In the genomic region with DNA sequence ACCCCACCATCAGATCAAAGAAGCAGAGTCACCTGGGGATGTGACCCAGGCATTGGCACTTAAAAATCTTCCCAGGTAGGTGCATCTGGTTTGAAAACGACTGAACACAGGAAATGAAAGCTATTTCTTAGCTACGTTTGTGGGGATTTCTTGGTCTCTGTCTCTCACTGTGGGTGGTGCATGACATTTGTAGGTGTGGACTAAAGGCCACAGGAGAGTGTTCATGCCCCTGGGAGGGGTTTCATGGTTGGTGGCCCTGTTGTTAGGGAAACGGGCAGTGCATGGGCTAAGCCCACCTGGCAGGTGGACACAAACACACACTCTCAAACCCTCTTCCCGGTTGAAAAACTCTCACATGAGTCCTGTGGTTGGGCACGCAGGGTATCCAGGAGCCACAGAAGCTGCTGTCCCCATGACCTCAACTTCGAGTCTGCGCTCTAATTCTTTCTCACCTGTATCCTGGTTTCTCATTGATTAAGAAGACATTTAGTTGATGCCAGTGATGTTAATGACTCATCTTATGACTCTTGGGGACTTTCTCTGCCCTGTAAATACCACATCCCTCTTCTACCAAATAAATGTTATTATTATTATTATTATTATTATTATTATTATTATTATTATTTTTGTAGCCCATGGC, we compare ENCODE assay signal across 24 cellular contexts.
DNase-seq lines count a peak whose midpoint lies in the region; ATAC-seq and TF ChIP-seq lines count a peak whose summit lies in the region.
"Had no signal": no experiment of that assay in that cellular context is flagged by ENCODE, and none has a peak within 500 bp of the region (broad histone marks: within the 10 kb centered on the region; RNA-seq: fewer than 3 reads in every experiment).

No MANE protein-coding gene starts in this region.

- no peak overlapping the region for H3K4me3 ChIP-seq in GM12864 (ENCODE audit: low read depth, low read length)
- H3K4me3 ChIP-seq in naive thymus-derived CD4-positive, alpha-beta T cell (ENCODE audit: low read length): no peak overlapping the region
- H3K4me3 ChIP-seq: SJCRH30, upper lobe of left lung had no signal

- CTCF ChIA-PET in WTC11 (lab: Charles Lee): interaction anchor here (0.9 kb wide), 1 partner anchor 100 kb away, joined by 3 read pairs; no protein-coding TSS in a partner anchor
- CTCF ChIA-PET in naive thymus-derived CD4-positive, alpha-beta T cell (lab: Charles Lee): no interaction called here

- POLR2A ChIA-PET in WTC11 (lab: Charles Lee): no interaction called here
- POLR2A ChIA-PET in naive thymus-derived CD4-positive, alpha-beta T cell (lab: Charles Lee): interaction anchor here (0.6 kb wide), 1 partner anchor 245 kb away, joined by 3 read pairs; no protein-coding TSS in a partner anchor

- no peaks in the 10 kb centered on the region for H3K9me3 ChIP-seq in naive thymus-derived CD4-positive, alpha-beta T cell (ENCODE audit: control insufficient read depth in 2 of 3, low read length in 3 of 3)
- H3K9me3 ChIP-seq: Caco-2, SJCRH30, upper lobe of left lung had no signal

- H3K4me3 Mint-ChIP-seq in WTC11: no peak overlapping the region
- H3K4me3 Mint-ChIP-seq in naive thymus-derived CD4-positive, alpha-beta T cell: peak overlapping the region in 1 of 10 donors; percentile 48
- H3K4me3 Mint-ChIP-seq: dendritic cell treated with granulocyte-macrophage colony-stimulating factor and Interleukin-4, amounts not matched to agents 40 ng/mL and 50 ng/mL, for 4 days had no signal

- ATAC-seq in activated CD4-positive, CD25-positive, alpha-beta regulatory T cell treated with anti-CD3 and anti-CD28 coated beads, Interleukin-2, amount 50 U/mL, for 24 hours: peak; percentile 63 to 70
- ATAC-seq in WTC11 (no peak), HG03442 (IDR thresholded peaks at IDR 0.05; ENCODE audit: unreplicated experiment) (no peak), left colon (no peak)
- peak; percentile 70 for ATAC-seq in naive thymus-derived CD4-positive, alpha-beta T cell
- ATAC-seq: PC-3, sciatic nerve had no signal

- H3K27me3 ChIP-seq in naive thymus-derived CD4-positive, alpha-beta T cell (ENCODE audit: control insufficient read depth in 2 of 2, insufficient read depth in 2 of 2, low read length in 2 of 2): no peaks in the 10 kb centered on the region
- H3K27me3 ChIP-seq: SJCRH30, upper lobe of left lung had no signal

- peaks cover 62% of the 10 kb centered on the region for H3K4me1 Mint-ChIP-seq in WTC11
- peaks cover 10 to 44% (median 30%) of the 10 kb centered on the region in 7 donors for H3K4me1 Mint-ChIP-seq in naive thymus-derived CD4-positive, alpha-beta T cell

- peaks cover 19% of the 10 kb centered on the region for H3K9me3 Mint-ChIP-seq in WTC11
- H3K9me3 Mint-ChIP-seq in naive thymus-derived CD4-positive, alpha-beta T cell: peaks cover 0 to 15% (median 0%) of the 10 kb centered on the region in 11 donors

- peaks cover 3% of the 10 kb centered on the region; the same call in 1 of the 2 replicates for H3K27me3 Mint-ChIP-seq in WTC11 (ENCODE audit: low read depth)
- H3K27me3 Mint-ChIP-seq in naive thymus-derived CD4-positive, alpha-beta T cell: no peaks in the 10 kb centered on the region
- H3K27me3 Mint-ChIP-seq: dendritic cell treated with granulocyte-macrophage colony-stimulating factor and Interleukin-4, amounts not matched to agents 40 ng/mL and 50 ng/mL, for 4 days had no signal

- H3K27ac Mint-ChIP-seq in WTC11: no peak overlapping the region
- peak overlapping the region in 4 of 9 donors; percentile 51 to 91 (median 69) for H3K27ac Mint-ChIP-seq in naive thymus-derived CD4-positive, alpha-beta T cell
- H3K27ac Mint-ChIP-seq: dendritic cell treated with granulocyte-macrophage colony-stimulating factor and Interleukin-4, amounts not matched to agents 40 ng/mL and 50 ng/mL, for 4 days had no signal

- H3K36me3 Mint-ChIP-seq in WTC11: peaks cover 21% of the 10 kb centered on the region
- H3K36me3 Mint-ChIP-seq in naive thymus-derived CD4-positive, alpha-beta T cell: peaks cover 4 to 15% (median 7%) of the 10 kb centered on the region in 5 donors

- TF ChIP-seq CTCF in GM12864 (IDR thresholded peaks at IDR 0.05; ENCODE audit: low read depth, low read length, missing control alignments) (no peak), WTC11 (IDR thresholded peaks at IDR 0.05) (no peak)

- peak overlapping the region; percentile 11 for H3K27ac ChIP-seq in naive thymus-derived CD4-positive, alpha-beta T cell (ENCODE audit: low read depth, low read length)
- H3K27ac ChIP-seq: 22Rv1, HL-60, parathyroid adenoma, SJCRH30, upper lobe of left lung had no signal

- no peaks in the 10 kb centered on the region for H3K36me3 ChIP-seq in naive thymus-derived CD4-positive, alpha-beta T cell (ENCODE audit: control insufficient read depth in 2 of 3, insufficient read depth in 3 of 3, low read length in 3 of 3)
- H3K36me3 ChIP-seq: SJCRH30, upper lobe of left lung had no signal

- peaks cover 0 to 3% of the 10 kb centered on the region in 2 donors for H3K4me1 ChIP-seq in naive thymus-derived CD4-positive, alpha-beta T cell (ENCODE audit: control insufficient read depth in 2 of 2, insufficient read depth in 2 of 2, low read length in 2 of 2)
- H3K4me1 ChIP-seq: parathyroid adenoma, SJCRH30, upper lobe of left lung had no signal

- DNase-seq in activated CD4-positive, CD25-positive, alpha-beta regulatory T cell (lab: John Stamatoyannopoulos, UW): no peak
- peak; percentile 12 for DNase-seq in GM12864 (ENCODE audit: low read depth)
- no peak for DNase-seq in WTC11 (ENCODE audit: low spot score)
- DNase-seq in naive thymus-derived CD4-positive, alpha-beta T cell: peak in 3 of 9 donors; percentile 8 to 16 (median 14)
- no peak for DNase-seq in NCI-H1436 (lab: John Stamatoyannopoulos, UW)
- no peak for DNase-seq in left colon
- DNase-seq: activated CD8-positive, alpha-beta memory T cell treated with anti-CD3 and anti-CD28 coated beads, Interleukin-2, amount 50 U/mL, for 4 hours; amniotic stem cell; Caco-2; HCEC 1CT; IMR-90; NCI-H2171 treated with DMSO at 0.1 percent for 48 hours; NCI-H82; PC-3; stimulated activated naive CD4-positive, alpha-beta T cell treated with Interleukin-2 at 50 U/mL for 16 hours; upper lobe of left lung had no signal

- intact Hi-C loops in naive thymus-derived CD4-positive, alpha-beta T cell (cut with micrococcal nuclease): loop anchor here in 1 of 2 donors (1.0 to 10.0 kb wide), 2 partner anchors 9 to 248 kb away; no protein-coding TSS in a partner anchor
- intact Hi-C loops in left colon (cut with DNase I, micrococcal nuclease): no loop called here

TF ChIP-seq in WTC11, 78 proteins besides CTCF, POLR2A, EP300 and RAD21:
- TF ChIP-seq, protein P1, sequence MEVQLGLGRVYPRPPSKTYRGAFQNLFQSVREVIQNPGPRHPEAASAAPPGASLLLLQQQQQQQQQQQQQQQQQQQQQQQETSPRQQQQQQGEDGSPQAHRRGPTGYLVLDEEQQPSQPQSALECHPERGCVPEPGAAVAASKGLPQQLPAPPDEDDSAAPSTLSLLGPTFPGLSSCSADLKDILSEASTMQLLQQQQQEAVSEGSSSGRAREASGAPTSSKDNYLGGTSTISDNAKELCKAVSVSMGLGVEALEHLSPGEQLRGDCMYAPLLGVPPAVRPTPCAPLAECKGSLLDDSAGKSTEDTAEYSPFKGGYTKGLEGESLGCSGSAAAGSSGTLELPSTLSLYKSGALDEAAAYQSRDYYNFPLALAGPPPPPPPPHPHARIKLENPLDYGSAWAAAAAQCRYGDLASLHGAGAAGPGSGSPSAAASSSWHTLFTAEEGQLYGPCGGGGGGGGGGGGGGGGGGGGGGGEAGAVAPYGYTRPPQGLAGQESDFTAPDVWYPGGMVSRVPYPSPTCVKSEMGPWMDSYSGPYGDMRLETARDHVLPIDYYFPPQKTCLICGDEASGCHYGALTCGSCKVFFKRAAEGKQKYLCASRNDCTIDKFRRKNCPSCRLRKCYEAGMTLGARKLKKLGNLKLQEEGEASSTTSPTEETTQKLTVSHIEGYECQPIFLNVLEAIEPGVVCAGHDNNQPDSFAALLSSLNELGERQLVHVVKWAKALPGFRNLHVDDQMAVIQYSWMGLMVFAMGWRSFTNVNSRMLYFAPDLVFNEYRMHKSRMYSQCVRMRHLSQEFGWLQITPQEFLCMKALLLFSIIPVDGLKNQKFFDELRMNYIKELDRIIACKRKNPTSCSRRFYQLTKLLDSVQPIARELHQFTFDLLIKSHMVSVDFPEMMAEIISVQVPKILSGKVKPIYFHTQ (CRISPR knock-in tag; IDR thresholded peaks at IDR 0.05): no peak
- no peak for TF ChIP-seq SOX15 (CRISPR knock-in tag; IDR thresholded peaks at IDR 0.05)
- no peak for TF ChIP-seq CREM (CRISPR knock-in tag; IDR thresholded peaks at IDR 0.05)
- peak; percentile 87 for TF ChIP-seq HMGA2 (CRISPR knock-in tag; IDR thresholded peaks at IDR 0.05)
- TF ChIP-seq, protein P2, sequence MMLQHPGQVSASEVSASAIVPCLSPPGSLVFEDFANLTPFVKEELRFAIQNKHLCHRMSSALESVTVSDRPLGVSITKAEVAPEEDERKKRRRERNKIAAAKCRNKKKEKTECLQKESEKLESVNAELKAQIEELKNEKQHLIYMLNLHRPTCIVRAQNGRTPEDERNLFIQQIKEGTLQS (CRISPR knock-in tag; conservative IDR thresholded peaks at IDR 0.05): no peak
- TF ChIP-seq NR2C2 (CRISPR knock-in tag; IDR thresholded peaks at IDR 0.05): no peak
- no peak for TF ChIP-seq ZNF423 (CRISPR knock-in tag; IDR thresholded peaks at IDR 0.05)

Comparison
In these comparisons a context has a peak if more than half of its experiments do, and no peak if none do; other contexts are left out.
1. ATAC-seq: peak in activated CD4-positive, CD25-positive, alpha-beta regulatory T cell treated with anti-CD3 and anti-CD28 coated beads, Interleukin-2, amount 50 U/mL, for 24 hours (2 of 2) and naive thymus-derived CD4-positive, alpha-beta T cell (single experiment); none in WTC11 (single experiment), HG03442 (single experiment) and left colon (single experiment).